Comparison of ENCODE assay signal across 1 cellular context in the genomic region with DNA sequence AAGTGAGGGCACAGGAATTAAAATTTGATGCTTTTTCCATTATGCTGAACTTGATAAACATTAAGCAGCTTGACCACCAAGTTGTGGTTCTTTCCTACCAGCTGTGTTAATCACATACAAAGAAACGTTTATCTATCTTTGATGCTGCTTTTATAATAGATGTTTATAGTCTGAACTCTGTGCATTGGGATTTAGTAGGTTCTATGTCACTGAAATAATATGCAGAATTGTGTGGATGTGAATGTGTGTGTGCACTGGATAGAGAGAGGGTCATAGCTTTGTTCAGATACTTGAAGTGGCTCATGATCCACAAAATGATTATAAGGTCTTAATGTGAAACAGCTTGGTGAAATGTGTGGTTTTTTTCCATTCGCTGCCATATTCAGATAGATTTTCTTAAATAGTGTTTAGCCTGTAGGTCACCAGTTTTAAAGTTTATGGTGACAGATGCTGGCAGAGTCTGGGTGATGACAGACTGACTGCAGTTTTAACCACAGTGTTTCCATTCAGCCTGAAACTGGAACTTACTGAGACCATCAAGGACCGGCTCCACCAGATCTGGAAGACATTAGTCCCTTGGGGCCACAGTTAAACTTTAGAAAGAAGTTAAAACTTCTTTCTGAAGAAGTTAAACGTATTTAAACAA.
TF ChIP-seq lines count a peak whose summit lies in the region.

No MANE protein-coding gene starts in this region.

TF ChIP-seq in HepG2, 621 proteins besides CTCF, POLR2A, EP300 and RAD21:
- no peak for TF ChIP-seq ZNF629 (CRISPR knock-in tag; conservative IDR thresholded peaks at IDR 0.05)
- no peak for TF ChIP-seq MEIS1 (CRISPR knock-in tag; IDR thresholded peaks at IDR 0.05; ENCODE audit: borderline replicate concordance)
- TF ChIP-seq CAMTA2 (CRISPR knock-in tag; IDR thresholded peaks at IDR 0.05; ENCODE audit: borderline replicate concordance) = no peak
- TF ChIP-seq ZXDC (CRISPR knock-in tag; IDR thresholded peaks at IDR 0.05) = no peak
- TF ChIP-seq ZNF720 (CRISPR knock-in tag; IDR thresholded peaks at IDR 0.05) = no peak
- no peak for TF ChIP-seq WIZ (CRISPR knock-in tag; IDR thresholded peaks at IDR 0.05)
- TF ChIP-seq HDAC2 (CRISPR knock-in tag; IDR thresholded peaks at IDR 0.05) = no peak
- TF ChIP-seq, protein P1, sequence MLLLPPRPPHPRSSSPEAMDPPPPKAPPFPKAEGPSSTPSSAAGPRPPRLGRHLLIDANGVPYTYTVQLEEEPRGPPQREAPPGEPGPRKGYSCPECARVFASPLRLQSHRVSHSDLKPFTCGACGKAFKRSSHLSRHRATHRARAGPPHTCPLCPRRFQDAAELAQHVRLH (CRISPR knock-in tag; IDR thresholded peaks at IDR 0.05; ENCODE audit: borderline replicate concordance, low read depth) = no peak
- no peak for TF ChIP-seq BCL6 (CRISPR knock-in tag; IDR thresholded peaks at IDR 0.05)
- no peak for TF ChIP-seq ZNF878 (CRISPR knock-in tag; IDR thresholded peaks at IDR 0.05)
- no peak for TF ChIP-seq GMEB1 (CRISPR knock-in tag; IDR thresholded peaks at IDR 0.05; ENCODE audit: borderline replicate concordance)
- no peak for TF ChIP-seq NAIF1 (CRISPR knock-in tag; IDR thresholded peaks at IDR 0.05; ENCODE audit: borderline replicate concordance)
TF ChIP-seq in HepG2: peak in this region for 0.
